In the genomic region with DNA sequence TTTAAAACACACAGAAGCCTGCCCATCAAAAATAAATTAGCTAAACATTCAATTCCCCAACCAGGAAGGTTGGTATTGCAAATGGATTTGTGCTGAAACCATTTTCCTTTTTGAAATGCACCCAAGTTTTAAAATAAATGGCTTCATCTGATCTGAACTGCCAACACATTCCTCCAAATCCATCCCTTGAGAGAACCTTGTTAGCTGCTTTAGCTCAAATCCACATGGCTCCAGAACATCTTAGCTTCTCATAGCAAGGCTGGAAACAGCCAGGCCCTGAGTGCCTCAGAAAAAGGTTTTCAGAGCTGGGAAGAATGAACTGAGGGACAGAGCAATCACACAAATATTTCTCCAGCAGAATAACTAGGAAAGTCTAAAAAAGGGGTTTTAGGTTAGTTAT, we compare ENCODE assay signal across 26 cellular contexts.
"Had no signal": no experiment of that assay in that cellular context is flagged by ENCODE, and none has a peak within 500 bp of the region (broad histone marks: within the 10 kb centered on the region; RNA-seq: fewer than 3 reads in every experiment).

No MANE protein-coding gene starts in this region.

- H3K9me3 ChIP-seq: esophagus squamous epithelium, gastroesophageal sphincter, left lung, ovary, psoas muscle, thoracic aorta, tibial nerve, upper lobe of left lung had no signal

- H3K36me3 ChIP-seq: esophagus squamous epithelium, gastroesophageal sphincter, heart left ventricle, left lung, ovary, thoracic aorta, tibial nerve, upper lobe of left lung had no signal

- H3K27ac ChIP-seq: esophagus squamous epithelium, foreskin keratinocyte, gastroesophageal sphincter, heart left ventricle, left lung, ovary, psoas muscle, tibial nerve, upper lobe of left lung had no signal

- H3K4me3 ChIP-seq: esophagus squamous epithelium, gastroesophageal sphincter, heart left ventricle, left lung, ovary, psoas muscle, thoracic aorta, tibial nerve, upper lobe of left lung had no signal

- DNase-seq: cerebellar nuclear complex; cortex of kidney; effector memory CD8-positive, alpha-beta T cell; erythroblast; esophagus squamous epithelium; foreskin keratinocyte; heart left ventricle; hippocampal formation; left cardiac atrium; left lung; mesendoderm; naive thymus-derived CD8-positive, alpha-beta T cell; occipital lobe; ovary; posterior cingulate gyrus; psoas muscle; right cardiac atrium; small intestine; stimulated activated CD4-positive, alpha-beta T cell treated with anti-CD3 and anti-CD28 coated beads, Interleukin-15, amount 100 ng/mL, for 24 hours; stimulated activated CD4-positive, alpha-beta T cell treated with anti-CD3 and anti-CD28 coated beads, Interleukin-2, amount 100 ng/mL, for 48 hours; stimulated activated naive B cell treated with anti-CD40 and anti-IgM and Interleukin-4, amounts not matched to agents 10 μg/mL and 1 μg/mL and 100 μg/mL, for 72 hours; stimulated activated naive CD8-positive, alpha-beta T cell treated with anti-CD3 and anti-CD28 coated beads, Interleukin-15, amount 100 ng/mL, for 72 hours; upper lobe of left lung had no signal

- ATAC-seq: effector memory CD8-positive, alpha-beta T cell; gastroesophageal sphincter; heart left ventricle; left cardiac atrium; naive thymus-derived CD8-positive, alpha-beta T cell; psoas muscle; right cardiac atrium; stimulated activated naive B cell treated with anti-CD40 and anti-IgM and Interleukin-4, amounts not matched to agents 10 μg/mL and 1 μg/mL and 100 μg/mL, for 72 hours; stimulated activated naive CD8-positive, alpha-beta T cell treated with anti-CD3 and anti-CD28 coated beads, Interleukin-15, amount 100 ng/mL, for 72 hours had no signal

- H3K4me1 ChIP-seq: foreskin keratinocyte, heart left ventricle, left lung, psoas muscle, upper lobe of left lung had no signal

- H3K27me3 ChIP-seq: esophagus squamous epithelium, foreskin keratinocyte, gastroesophageal sphincter, heart left ventricle, left lung, ovary, tibial nerve, upper lobe of left lung had no signal
